9 cellular contexts compared by ENCODE assay signal in genomic region chr1:226974544-226975258, GRCh38. TPM values are rescaled to one million over a fixed set of nuclear protein-coding genes. Genes with fewer than 3 reads are reported as not detected.
DNase-seq lines count a peak whose midpoint lies in the region; ATAC-seq, FAIRE-seq and TF ChIP-seq lines count a peak whose summit lies in the region.
"Had no signal": no experiment of that assay in that cellular context is flagged by ENCODE, and none has a peak within 500 bp of the region (broad histone marks: within the 10 kb centered on the region; RNA-seq: fewer than 3 reads in every experiment).

No MANE protein-coding gene starts in this region.

- WGBS in pancreas, 2 donors: 8 to 16% methylated on average over 14 of the region's 14 CpGs

- H3K27me3 ChIP-seq in ACC112 (ENCODE audit: insufficient read depth, low read length) (no peaks in the 10 kb centered on the region), Peyer's patch (no peaks in the 10 kb centered on the region), left ventricle myocardium inferior (ENCODE audit: low read depth) (no peaks in the 10 kb centered on the region), pancreas (no peaks in the 10 kb centered on the region), foreskin keratinocyte (no peaks in the 10 kb centered on the region)

- peak overlapping the region; percentile 85 for H2AFZ ChIP-seq in ACC112 (ENCODE audit: low read length, unreplicated experiment)

- H3K4me3 ChIP-seq in ACC112 (ENCODE audit: low read depth, low read length): no peak overlapping the region
- H3K4me3 ChIP-seq in Peyer's patch: no peak overlapping the region
- peak overlapping the region; percentile 27 for H3K4me3 ChIP-seq in left ventricle myocardium inferior
- peak overlapping the region in 2 of 4 donors; percentile 2 to 6 for H3K4me3 ChIP-seq in pancreas

- H3K4me1 ChIP-seq in ACC112 (ENCODE audit: control insufficient read depth, insufficient read depth, low read length, unreplicated experiment) (peaks cover 16% of the 10 kb centered on the region), Peyer's patch (peaks cover 0 to 25% (median 0%) of the 10 kb centered on the region in 4 donors), left ventricle myocardium inferior (peaks cover 80% of the 10 kb centered on the region), pancreas (peaks cover 27 to 32% (median 30%) of the 10 kb centered on the region in 3 donors), foreskin keratinocyte (peaks cover 5% of the 10 kb centered on the region)

- DNase-seq in Peyer's patch: no peak
- peak; percentile 66 for DNase-seq in left ventricle myocardium inferior
- peak in 4 of 6 donors; percentile 52 to 83 (median 66) for DNase-seq in pancreas
- no peak for DNase-seq in foreskin keratinocyte
- no peak for DNase-seq in retina
- DNase-seq: activated CD4-positive, CD25-positive, alpha-beta regulatory T cell had no signal

- intact Hi-C loops in left ventricle myocardium inferior (cut with micrococcal nuclease): no loop called here
- intact Hi-C loops in pancreas (cut with DNase I): no loop called here

- ATAC-seq in pancreas: peak; percentile 67 to 82 (median 80)
- ATAC-seq in HG02870 (IDR thresholded peaks at IDR 0.05; ENCODE audit: unreplicated experiment): no peak
- ATAC-seq in foreskin keratinocyte: no peak
- ATAC-seq in HG02763 (IDR thresholded peaks at IDR 0.05; ENCODE audit: unreplicated experiment): no peak

- H3K36me3 ChIP-seq in ACC112 (ENCODE audit: insufficient read depth, low read length) (peaks cover 5% of the 10 kb centered on the region), Peyer's patch (peaks cover 0 to 20% (median 0%) of the 10 kb centered on the region in 3 donors), left ventricle myocardium inferior (peaks cover 36% of the 10 kb centered on the region), pancreas (peaks cover 0 to 34% (median 5%) of the 10 kb centered on the region in 3 donors)

- TF ChIP-seq POLR2A in Peyer's patch (IDR thresholded peaks at IDR 0.05): no peak

- H3K9me3 ChIP-seq in Peyer's patch: no peaks in the 10 kb centered on the region
- H3K9me3 ChIP-seq in left ventricle myocardium inferior (replicated peaks): peaks cover 14% of the 10 kb centered on the region
- no peaks in the 10 kb centered on the region for H3K9me3 ChIP-seq in pancreas

- no peak overlapping the region for H3K27ac ChIP-seq in ACC112 (ENCODE audit: low read depth, low read length)
- H3K27ac ChIP-seq in Peyer's patch: peak overlapping the region; percentile 57 to 87 (median 68)
- H3K27ac ChIP-seq in left ventricle myocardium inferior (replicated peaks): peak overlapping the region; percentile 99
- peak overlapping the region; percentile 73 to 89 (median 85) for H3K27ac ChIP-seq in pancreas
- H3K27ac ChIP-seq in foreskin keratinocyte: no peak overlapping the region

- H3K79me2 ChIP-seq in ACC112 (ENCODE audit: control insufficient read depth, insufficient read depth, low read length, unreplicated experiment): no peaks in the 10 kb centered on the region

- TF ChIP-seq CTCF in Peyer's patch (IDR thresholded peaks at IDR 0.05) (no peak), left ventricle myocardium inferior (IDR thresholded peaks at IDR 0.05; ENCODE audit: borderline replicate concordance) (no peak), pancreas (IDR thresholded peaks at IDR 0.05) (no peak), foreskin keratinocyte (conservative IDR thresholded peaks at IDR 0.05) (no peak)

- no peak for FAIRE-seq in pancreas (lab: Jason Lieb, UNC)

RNA-seq across cellular contexts. Expression of gene COQ8A, which starts 34.6 kb away (rescaled TPM):
- total RNA-seq in Peyer's patch (100 to 1,000 TPM in 1 of 4 donors, 10 to 100 TPM in 3; 25.2 to 108 (median 48.3) TPM), left ventricle myocardium inferior (357 TPM), pancreas (100 to 1,000 TPM in 1 of 6 donors, 10 to 100 TPM in 5; 61.2 to 106 (median 84.1) TPM), foreskin keratinocyte (4.0 and 4.5 TPM in 2 replicates)
- polyA plus RNA-seq in pancreas (100 to 1,000 TPM; 129 to 169 TPM), foreskin keratinocyte (3.6 and 4.6 TPM in 2 replicates)

Comparison
In these comparisons a context has a peak if more than half of its experiments do, and no peak if none do; other contexts are left out.
1. H3K27ac ChIP-seq: peak in Peyer's patch (4 of 4), left ventricle myocardium inferior (single experiment) and pancreas (4 of 4); none in ACC112 (single experiment) and foreskin keratinocyte (single experiment).
2. DNase-seq: peak in left ventricle myocardium inferior (single experiment) and pancreas (4 of 6); none in Peyer's patch (0 of 3), foreskin keratinocyte (0 of 2) and retina (single experiment).
3. ATAC-seq: peak in pancreas (4 of 4); none in HG02870 (single experiment), foreskin keratinocyte (single experiment) and HG02763 (single experiment).